ENCODE assay signal across 9 cellular contexts in the genomic region with DNA sequence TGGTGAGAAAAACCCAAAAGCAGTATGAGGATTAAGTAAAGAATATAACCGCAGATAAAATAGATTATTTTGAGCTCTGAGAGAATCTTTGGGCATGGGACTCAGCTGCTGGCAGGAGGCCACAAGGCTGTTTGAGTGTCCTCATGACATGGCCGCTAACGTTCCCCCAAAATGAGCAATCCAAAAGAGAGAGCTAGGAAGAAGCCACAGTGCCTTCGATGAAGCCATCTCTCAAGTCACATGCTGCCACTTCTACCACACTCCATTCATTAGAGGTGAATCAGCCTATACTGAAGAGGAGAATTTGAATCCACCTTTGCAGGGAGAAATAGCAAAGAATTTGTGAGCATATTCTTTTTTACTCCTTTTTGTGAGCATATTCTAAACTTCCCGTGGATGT. TPM values are rescaled to one million over a fixed set of nuclear protein-coding genes. Genes with fewer than 3 reads are reported as not detected.
DNase-seq lines count a peak whose midpoint lies in the region; ATAC-seq, FAIRE-seq and TF ChIP-seq lines count a peak whose summit lies in the region.
"Had no signal": no experiment of that assay in that cellular context is flagged by ENCODE, and none has a peak within 500 bp of the region (broad histone marks: within the 10 kb centered on the region; RNA-seq: fewer than 3 reads in every experiment).

No MANE protein-coding gene starts in this region.

- no peak overlapping the region for H3K27ac Mint-ChIP-seq in natural killer cell treated with Interleukin-12 subunit alpha and Interleukin-12 subunit beta and Interleukin-15 and Interleukin-18, amount 100 ng/mL, for 72 hours

- no peak for ATAC-seq in natural killer cell treated with Interleukin-12 subunit alpha and Interleukin-12 subunit beta and Interleukin-15 and Interleukin-18, amount 100 ng/mL, for 72 hours

- no peak for DNase-seq in LNCaP clone FGC (ENCODE audit: low read depth)
- DNase-seq in dermis blood vessel endothelial cell, result peak; percentile 6
- peak; percentile 19 for DNase-seq in urothelium cell line (ENCODE audit: low spot score)
- no peak for DNase-seq in midbrain (lab: John Stamatoyannopoulos, UW)
- no peak for DNase-seq in natural killer cell treated with Interleukin-12 subunit alpha and Interleukin-12 subunit beta and Interleukin-15 and Interleukin-18, amount 100 ng/mL, for 72 hours (ENCODE audit: low spot score)
- no peak for DNase-seq in NCI-H345 treated with DMSO at 0.1 percent for 48 hours (lab: John Stamatoyannopoulos, UW; ENCODE audit: unreplicated experiment)
- DNase-seq: NCI-H1694; stimulated activated CD8-positive, alpha-beta memory T cell treated with anti-CD3 and anti-CD28 coated beads, Interleukin-4, amount 100 ng/mL, for 48 hours had no signal

- H3K36me3 Mint-ChIP-seq in natural killer cell treated with Interleukin-12 subunit alpha and Interleukin-12 subunit beta and Interleukin-15 and Interleukin-18, amount 100 ng/mL, for 72 hours, result peaks cover 6% of the 10 kb centered on the region

- WGBS in mesodermal cell (ENCODE audit: insufficient coverage in 2 of 2), 2 experiments, result 95 to 100% methylated on average over 1 to 4 of the region's 5 CpGs

- H3K27ac ChIP-seq in mesodermal cell (ENCODE audit: low read depth, low read length, severe bottlenecking), result peak overlapping the region; percentile 99

- peaks cover 48% of the 10 kb centered on the region for H3K36me3 ChIP-seq in mesodermal cell (ENCODE audit: control insufficient read depth, insufficient read depth, low read length)

- no peak for FAIRE-seq in urothelium cell line (lab: Jason Lieb, UNC)

- no peak overlapping the region for H3K4me3 Mint-ChIP-seq in natural killer cell treated with Interleukin-12 subunit alpha and Interleukin-12 subunit beta and Interleukin-15 and Interleukin-18, amount 100 ng/mL, for 72 hours

- H3K9me3 Mint-ChIP-seq in natural killer cell treated with Interleukin-12 subunit alpha and Interleukin-12 subunit beta and Interleukin-15 and Interleukin-18, amount 100 ng/mL, for 72 hours, result no peaks in the 10 kb centered on the region

- 0 out of 2 replicates have a peak overlapping the region, but pooled peaks have one; percentile 17 for H3K4me3 ChIP-seq in LNCaP clone FGC (ENCODE audit: low read depth, low read length)
- no peak overlapping the region for H3K4me3 ChIP-seq in mesodermal cell (ENCODE audit: extremely low read depth, insufficient read depth, low read length, poor library complexity, severe bottlenecking)

- H3K4me1 Mint-ChIP-seq in natural killer cell treated with Interleukin-12 subunit alpha and Interleukin-12 subunit beta and Interleukin-15 and Interleukin-18, amount 100 ng/mL, for 72 hours (ENCODE audit: low read depth in 2 of 2), result peaks cover 13 to 15% of the 10 kb centered on the region in 2 donors

- TF ChIP-seq CTCF in LNCaP clone FGC (IDR thresholded peaks at IDR 0.05; ENCODE audit: control insufficient read depth, extremely low read depth, insufficient read depth), result no peak

- H3K9me3 ChIP-seq in mesodermal cell (ENCODE audit: control insufficient read depth, low read length), result no peaks in the 10 kb centered on the region

- peaks cover 13% of the 10 kb centered on the region for H3K4me1 ChIP-seq in mesodermal cell (ENCODE audit: control insufficient read depth, insufficient read depth, low read length, poor library complexity, severe bottlenecking)

- H3K27me3 Mint-ChIP-seq in natural killer cell treated with Interleukin-12 subunit alpha and Interleukin-12 subunit beta and Interleukin-15 and Interleukin-18, amount 100 ng/mL, for 72 hours, result no peaks in the 10 kb centered on the region

RNA-seq across cellular contexts. Expression of gene ANKFY1, which starts 34.2 kb away (rescaled TPM):
- 41.4 and 56.1 TPM in 2 replicates for total RNA-seq in dermis blood vessel endothelial cell
- polyA plus RNA-seq in mesodermal cell (2013, experiment 1 of 2), result 24.9 TPM
- 21.2 TPM for polyA plus RNA-seq in mesodermal cell (2013, experiment 2 of 2)
- total RNA-seq in natural killer cell treated with Interleukin-12 subunit alpha and Interleukin-12 subunit beta and Interleukin-15 and Interleukin-18, amount 100 ng/mL, for 72 hours, result 100 to 1,000 TPM in 1 of 2 donors, 10 to 100 TPM in 1; 67.6 to 107 TPM

Comparison
In these comparisons a context has a peak if more than half of its experiments do, and no peak if none do; other contexts are left out.
1. DNase-seq: peak in dermis blood vessel endothelial cell (single experiment) and urothelium cell line (single experiment); none in LNCaP clone FGC (single experiment), midbrain (single experiment), natural killer cell treated with Interleukin-12 subunit alpha and Interleukin-12 subunit beta and Interleukin-15 and Interleukin-18, amount 100 ng/mL, for 72 hours (single experiment) and NCI-H345 treated with DMSO at 0.1 percent for 48 hours (single experiment).